In the genomic region with DNA sequence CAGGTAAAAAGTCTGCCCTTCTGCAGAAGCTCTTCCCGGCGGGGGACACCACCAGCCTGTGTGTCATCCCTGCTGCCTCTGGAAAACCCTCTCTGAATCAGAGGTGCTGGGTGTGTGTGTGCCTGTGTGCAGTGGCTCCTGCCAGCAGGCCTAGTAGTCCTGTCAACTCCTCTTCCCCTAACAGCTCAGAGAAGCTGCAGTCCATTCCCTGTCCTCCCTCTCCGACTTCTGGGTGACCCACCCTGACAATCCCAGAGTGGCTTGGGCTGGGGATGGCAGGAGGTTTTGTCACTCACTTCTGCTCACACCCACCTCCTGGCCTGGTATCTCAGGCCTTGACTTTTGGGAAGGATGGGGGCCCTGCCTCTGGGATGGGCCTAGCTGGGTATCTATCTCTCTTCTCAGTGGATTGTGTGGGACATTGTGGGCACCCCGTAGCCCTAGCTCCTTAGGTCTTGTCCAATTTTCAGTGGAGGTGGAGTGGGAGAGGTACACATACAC, we compare ENCODE assay signal across 12 cellular contexts. TPM values are rescaled to one million over a fixed set of nuclear protein-coding genes. Genes with fewer than 3 reads are reported as not detected.
A peak's percentile ranks its signal among the peaks of the same experiment; 100 is the strongest.
DNase-seq lines count a peak whose midpoint lies in the region; FAIRE-seq and TF ChIP-seq lines count a peak whose summit lies in the region.
"Had no signal": no experiment of that assay in that cellular context is flagged by ENCODE, and none has a peak within 500 bp of the region (broad histone marks: within the 10 kb centered on the region; RNA-seq: fewer than 3 reads in every experiment).

No MANE protein-coding gene starts in this region.

- no peak overlapping the region for H3K4me3 ChIP-seq in H1 (ENCODE audit: extremely low read depth in 1 of 4, insufficient read depth in 2 of 4, low read depth in 3 of 4, low read length in 4 of 4)
- H3K4me3 ChIP-seq in prostate gland, result no peak overlapping the region
- H3K4me3 ChIP-seq in lower leg skin (ENCODE audit: low read depth, poor library complexity, severe bottlenecking), result no peak overlapping the region
- H3K4me3 ChIP-seq: K562 had no signal

- no peak overlapping the region for H3K56ac ChIP-seq in H1 (replicated peaks; ENCODE audit: insufficient read length, low read depth, low read length)

- no peak overlapping the region for H2AFZ ChIP-seq in H1 (ENCODE audit: low read length)

- H3K23me2 ChIP-seq in H1 (ENCODE audit: low read depth, low read length), result no peaks in the 10 kb centered on the region; the same call in 1 of the 2 replicates

- POLR2A ChIA-PET in H1 (lab: Charles Lee; ENCODE audit: partially characterized antibody), result interaction anchor here (1.2 to 3.2 kb wide), 2 partner anchors 13 to 15 kb away, joined by 3 to 8 read pairs; no protein-coding TSS in a partner anchor

- H3K79me1 ChIP-seq in H1 (ENCODE audit: low read depth, low read length), result no peaks in the 10 kb centered on the region; the same call in 1 of the 2 replicates

- in situ Hi-C loops in GM13977 (cut with MboI; ENCODE audit: low pct_unique_long_range_greater_than_20kb, low sequenced_read_pairs, unreplicated experiment), result no loop called here
- in situ Hi-C loops in KBM-7 (cut with MboI; ENCODE audit: low pct_unique_long_range_greater_than_20kb, low sequenced_read_pairs), result no loop called here

- no peak overlapping the region for H2BK5ac ChIP-seq in H1 (ENCODE audit: low read depth, low read length)

- no peak overlapping the region for H4K8ac ChIP-seq in H1 (ENCODE audit: extremely low read depth, insufficient read depth, low read length)

- H3K14ac ChIP-seq in H1 (ENCODE audit: insufficient read length), result no peak overlapping the region

- H2BK120ac ChIP-seq in H1 (replicated peaks; ENCODE audit: low read depth, low read length), result no peak overlapping the region

- TF ChIP-seq POLR2A in H1 (IDR thresholded peaks at IDR 0.05; ENCODE audit: control extremely low read depth in 1 of 2, low read depth in 2 of 2, low read length in 2 of 2) (no peak), prostate gland (IDR thresholded peaks at IDR 0.05) (no peak), lower leg skin (IDR thresholded peaks at IDR 0.05) (no peak)

- no peak for TF ChIP-seq RAD21 in H1 (IDR thresholded peaks at IDR 0.05 in 1 of 2, conservative IDR thresholded peaks at IDR 0.05 in 1 of 2; ENCODE audit: low read depth in 2 of 2, low read length in 2 of 2)

- H3K27ac ChIP-seq in H1 (ENCODE audit: low read depth, low read length) (no peak overlapping the region), prostate gland (peak overlapping the region; percentile 62 to 73)

- FAIRE-seq in H1 (lab: Jason Lieb, UNC), result no peak
- FAIRE-seq: endothelial cell of umbilical vein, K562 had no signal

- no peak overlapping the region for H4K5ac ChIP-seq in H1 (ENCODE audit: insufficient read length, low read depth, low read length)

- DNase-seq in EH (ENCODE audit: low read depth) (peak; percentile 24), M059J (ENCODE audit: low read depth) (peak; percentile 39), H1 (ENCODE audit: low read depth in 1 of 2, low spot score in 2 of 2) (no peak), prostate gland (ENCODE audit: low spot score) (no peak), GM13977 (ENCODE audit: low spot score) (no peak), lower leg skin (ENCODE audit: low spot score in 2 of 2) (no peak), KBM-7 (no peak)
- DNase-seq: GF-D8 had no signal

- intact Hi-C loops in prostate gland (cut with DNase I) (no loop called here), lower leg skin (cut with DNase I; ENCODE audit: low total_unique reads) (no loop called here)

- TF ChIP-seq CTCF in H1 (IDR thresholded peaks at IDR 0.05; ENCODE audit: control extremely low read depth in 1 of 3, insufficient read depth in 1 of 3, low read depth in 1 of 3, low read length in 3 of 3) (no peak), prostate gland (IDR thresholded peaks at IDR 0.05) (no peak), GM13977 (IDR thresholded peaks at IDR 0.05; ENCODE audit: extremely low read depth, insufficient read depth, missing control alignments) (no peak), lower leg skin (IDR thresholded peaks at IDR 0.05) (no peak)

- CTCF ChIA-PET in H1 (lab: Charles Lee; ENCODE audit: partially characterized antibody), result interaction anchor here (0.7 to 21.8 kb wide), 9 partner anchors 5 to 120 kb away, joined by 3 to 783 read pairs (median 6); a partner anchor contains a TSS

- H3K18ac ChIP-seq in H1 (ENCODE audit: extremely low read depth, low read length), result no peak overlapping the region

- H3K79me2 ChIP-seq in H1 (ENCODE audit: control insufficient read depth in 1 of 2, insufficient read depth in 2 of 2, low read length in 2 of 2), result no peaks in the 10 kb centered on the region

- H4K20me1 ChIP-seq in H1 (replicated peaks in 1 of 2; ENCODE audit: control insufficient read depth in 1 of 2, insufficient read depth in 2 of 2, low read length in 2 of 2), result peaks cover under 1 to 29% of the 10 kb centered on the region in 2 experiments

- H3K36me3 ChIP-seq in H1 (ENCODE audit: control insufficient read depth in 2 of 4, insufficient read depth in 4 of 4, low read length in 3 of 4) (peaks cover 0 to 4% (median 0%) of the 10 kb centered on the region in 4 experiments; a peak in 1 of 8 replicates), prostate gland (no peaks in the 10 kb centered on the region)

- H3K27me3 ChIP-seq in H1 (replicated peaks in 1 of 4; ENCODE audit: control insufficient read depth in 3 of 4, extremely low read depth in 1 of 4, insufficient read depth in 3 of 4, low read length in 3 of 4) (peaks cover 93 to 100% (median 97%) of the 10 kb centered on the region in 4 experiments), prostate gland (replicated peaks; ENCODE audit: insufficient read depth) (peaks cover 2% of the 10 kb centered on the region)

- H3K23ac ChIP-seq in H1 (ENCODE audit: insufficient read length), result no peak overlapping the region

- peak overlapping the region; percentile 84; the same call in 1 of the 2 replicates for H2BK12ac ChIP-seq in H1 (ENCODE audit: low read depth, low read length)

- peak overlapping the region; percentile 72; the same call in 1 of the 2 replicates for H2BK15ac ChIP-seq in H1 (ENCODE audit: low read length)

- H3K4ac ChIP-seq in H1 (replicated peaks; ENCODE audit: insufficient read length, low read depth, low read length), result no peak overlapping the region

- no peak overlapping the region for H2AK5ac ChIP-seq in H1 (ENCODE audit: low read depth, low read length)

- peak overlapping the region in 1 of 2 experiments; percentile 9; a peak in 1 of 4 replicates for H3K4me2 ChIP-seq in H1 (ENCODE audit: insufficient read depth in 1 of 2, low read depth in 2 of 2, low read length in 2 of 2)

- H3K4me1 ChIP-seq in H1 (replicated peaks in 1 of 4; ENCODE audit: control insufficient read depth in 3 of 4, insufficient read depth in 4 of 4, low read length in 3 of 4) (peaks cover 0 to 24% (median 15%) of the 10 kb centered on the region in 4 experiments; a peak in 6 of 7 replicates), prostate gland (replicated peaks) (no peaks in the 10 kb centered on the region)

- WGBS in H1 (ENCODE audit: extremely low coverage in 1 of 2, insufficient coverage in 1 of 2, insufficient read length in 1 of 2, insufficient replicate concordance in 2 of 2, low coverage in 1 of 2, low lambda C conversion rate in 2 of 2, missing lambda C conversion rate in 1 of 2), 2 experiments, result 40% methylated on average over 4 of the region's 4 CpGs; no CpG with 5 or more reads in 1 of the 2 experiments
- 49% methylated on average over 4 of the region's 4 CpGs for WGBS in prostate gland
- 24 to 37% methylated on average over 4 of the region's 4 CpGs for WGBS in lower leg skin, 2 donors

- peak overlapping the region; percentile 48; the same call in 1 of the 2 replicates for H2BK20ac ChIP-seq in H1 (ENCODE audit: low read length)

- TF ChIP-seq EP300 in H1 (IDR thresholded peaks at IDR 0.05; ENCODE audit: borderline replicate concordance in 1 of 2, low read depth in 2 of 2, low read length in 2 of 2), result no peak

- no peak overlapping the region for H4K91ac ChIP-seq in H1 (replicated peaks; ENCODE audit: insufficient read length, low read length)

- H3K9me3 ChIP-seq in H1 (ENCODE audit: insufficient read depth in 2 of 2, low read depth in 1 of 2, low read length in 1 of 2), result no peaks in the 10 kb centered on the region
- no peaks in the 10 kb centered on the region for H3K9me3 ChIP-seq in prostate gland

- H3K9ac ChIP-seq in H1 (replicated peaks in 1 of 4; ENCODE audit: extremely low read depth in 1 of 4, low read depth in 3 of 4, low read length in 3 of 4), result no peak overlapping the region

RNA-seq across cellular contexts. Expression of a gene that starts 2.3 kb away (rescaled TPM):
- 0.02 and 0.30 TPM in 2 replicates for total RNA-seq in M059J (2014; rRNA removed; shearing (Covaris generic))
- not detected in 2 replicates for total RNA-seq in H1 (2021; fragmentation: NEBNext Ultra II Directional; extraction: Animal tissue kit (Norgen Biotek cat#: 25700))
- polyA plus RNA-seq in H1 (2011; rRNA removed), result 0.05 TPM in 1 of 2 replicates, not detected in the other
- 0.03 TPM for polyA plus RNA-seq in H1 (2011; cell fraction: cytosol; rRNA removed)
- not detected for polyA plus RNA-seq in H1 (2011; cell fraction: nucleus; rRNA removed)
- not detected in 4 replicates for polyA plus RNA-seq in H1 (2012, experiment 1 of 2)
- not detected for polyA plus RNA-seq in H1 (2012, experiment 2 of 2)
- not detected for polyA plus RNA-seq in H1 (2013, experiment 1 of 2)
- not detected for polyA plus RNA-seq in H1 (2013, experiment 2 of 2)
- not detected in 2 replicates for polyA minus RNA-seq in H1 (2011; rRNA and poly(A)+ RNA removed)
- polyA minus RNA-seq in H1 (2011; cell fraction: cytosol; rRNA and poly(A)+ RNA removed), result not detected
- 0.20 TPM for polyA minus RNA-seq in H1 (2011; cell fraction: nucleus; rRNA and poly(A)+ RNA removed)
- total RNA-seq in prostate gland (1 to 10 TPM; 3.6 to 4.3 TPM), lower leg skin (10 to 100 TPM; 10.0 to 16.5 (median 15.2) TPM)
- total RNA-seq: endothelial cell of umbilical vein, K562, pulmonary artery endothelial cell had no signal
- polyA plus RNA-seq: endothelial cell of umbilical vein, K562 had no signal

RNA-seq across cellular contexts. Expression of a gene that starts 23.3 kb away (rescaled TPM):
- 0.05 and 0.39 TPM in 2 replicates for total RNA-seq in M059J (2014; rRNA removed; shearing (Covaris generic))
- total RNA-seq in H1 (2021; fragmentation: NEBNext Ultra II Directional; extraction: Animal tissue kit (Norgen Biotek cat#: 25700)), result not detected in 2 replicates
- not detected in 2 replicates for polyA plus RNA-seq in H1 (2011; rRNA removed)
- not detected for polyA plus RNA-seq in H1 (2011; cell fraction: cytosol; rRNA removed)
- not detected for polyA plus RNA-seq in H1 (2011; cell fraction: nucleus; rRNA removed)
- not detected in 4 replicates for polyA plus RNA-seq in H1 (2012, experiment 1 of 2)
- not detected for polyA plus RNA-seq in H1 (2012, experiment 2 of 2)
- not detected for polyA plus RNA-seq in H1 (2013, experiment 1 of 2)
- not detected for polyA plus RNA-seq in H1 (2013, experiment 2 of 2)
- polyA minus RNA-seq in H1 (2011; rRNA and poly(A)+ RNA removed), result not detected in 2 replicates
- polyA minus RNA-seq in H1 (2011; cell fraction: cytosol; rRNA and poly(A)+ RNA removed), result not detected
- not detected for polyA minus RNA-seq in H1 (2011; cell fraction: nucleus; rRNA and poly(A)+ RNA removed)
- total RNA-seq in prostate gland (10 to 100 TPM in 1 of 2 donors, 1 to 10 TPM in 1; 8.0 to 56.5 TPM), lower leg skin (1 to 10 TPM; 1.3 to 5.5 (median 3.7) TPM)
- total RNA-seq: activated naive CD4-positive, alpha-beta T cell treated with anti-CD3 and anti-CD28 coated beads, Interleukin-2, amount 50 U/mL, for 72 hours; endothelial cell of umbilical vein; K562; pulmonary artery endothelial cell had no signal
- polyA plus RNA-seq: endothelial cell of umbilical vein, K562 had no signal

RNA-seq across cellular contexts. Expression of a gene that starts 51.3 kb away (rescaled TPM):
- total RNA-seq in M059J (2014; rRNA removed; shearing (Covaris generic)), result not detected in 2 replicates
- not detected in 2 replicates for total RNA-seq in H1 (2021; fragmentation: NEBNext Ultra II Directional; extraction: Animal tissue kit (Norgen Biotek cat#: 25700))
- polyA plus RNA-seq in H1 (2011; rRNA removed), result not detected in 2 replicates
- polyA plus RNA-seq in H1 (2011; cell fraction: cytosol; rRNA removed), result not detected
- not detected for polyA plus RNA-seq in H1 (2011; cell fraction: nucleus; rRNA removed)
- polyA plus RNA-seq in H1 (2012, experiment 1 of 2), result not detected in 4 replicates
- polyA plus RNA-seq in H1 (2012, experiment 2 of 2), result not detected
- not detected for polyA plus RNA-seq in H1 (2013, experiment 1 of 2)
- polyA plus RNA-seq in H1 (2013, experiment 2 of 2), result not detected
- polyA minus RNA-seq in H1 (2011; rRNA and poly(A)+ RNA removed), result not detected in 2 replicates
- polyA minus RNA-seq in H1 (2011; cell fraction: cytosol; rRNA and poly(A)+ RNA removed), result not detected
- not detected for polyA minus RNA-seq in H1 (2011; cell fraction: nucleus; rRNA and poly(A)+ RNA removed)
- total RNA-seq in prostate gland (under 1 TPM in 1 of 2 donors, not detected in 1; 0.14 TPM), lower leg skin (under 1 TPM in 1 of 4 donors, not detected in 3; 0.32 TPM)
- total RNA-seq: activated naive CD4-positive, alpha-beta T cell treated with anti-CD3 and anti-CD28 coated beads, Interleukin-2, amount 50 U/mL, for 72 hours; endothelial cell of umbilical vein; K562; pulmonary artery endothelial cell had no signal
- polyA plus RNA-seq: endothelial cell of umbilical vein, K562 had no signal

Comparison
In these comparisons a context has a peak if more than half of its experiments do, and no peak if none do; other contexts are left out.
1. DNase-seq: peak in EH (single experiment) and M059J (single experiment); none in H1 (0 of 2), prostate gland (single experiment), GM13977 (single experiment), lower leg skin (0 of 2) and KBM-7 (single experiment).